In the genomic region with DNA sequence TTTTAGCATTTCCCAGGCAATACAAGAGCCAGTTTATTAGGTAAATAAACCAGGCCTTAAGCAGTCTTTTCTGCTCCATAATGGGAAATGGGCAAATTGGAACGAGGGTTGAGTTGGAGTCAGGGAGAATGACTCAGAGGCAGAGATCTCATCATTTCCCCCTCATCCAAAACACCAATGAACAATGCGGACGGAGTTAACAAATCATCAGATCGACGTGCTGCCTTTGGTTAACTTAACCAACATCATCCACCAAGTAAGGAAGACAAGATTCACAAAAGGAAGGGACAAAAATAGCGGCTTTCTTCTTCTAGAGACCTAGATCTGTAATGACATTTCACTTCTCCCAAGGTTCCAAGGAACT, we compare ENCODE assay signal across 17 cellular contexts.
"Had no signal": no experiment of that assay in that cellular context is flagged by ENCODE, and none has a peak within 500 bp of the region (broad histone marks: within the 10 kb centered on the region; RNA-seq: fewer than 3 reads in every experiment).

No MANE protein-coding gene starts in this region.

- H3K9ac ChIP-seq: parathyroid adenoma had no signal

- H3K27me3 ChIP-seq: breast epithelium, thyroid gland, uterus had no signal

- ATAC-seq: esophagus mucosa; left colon; lower lobe of right lung; stimulated activated effector memory CD8-positive, alpha-beta T cell treated with anti-CD3 and anti-CD28 coated beads, Interleukin-12 subunit alpha, Interleukin-12 subunit beta, amount 100 ng/mL, for 72 hours had no signal

- H2AFZ ChIP-seq: parathyroid adenoma had no signal

- DNase-seq: activated B cell treated with CpG ODN at 0.5 μM for 24 hours; activated CD4-positive, alpha-beta T cell treated with anti-CD3 and anti-CD28 coated beads, Interleukin-2, amount 10 ng/mL, durations not matched to agents 7 days and 5 days; activated CD8-positive, alpha-beta memory T cell treated with anti-CD3 and anti-CD28 coated beads for 24 hours; activated gamma-delta T cell treated with Interleukin-2 at 50 U/mL for 16 hours; amniotic stem cell; left colon; lower lobe of right lung; nephron progenitor cell; T-helper 2 cell; thyroid gland; uterus had no signal

- H3K27ac ChIP-seq: breast epithelium, lower lobe of right lung, parathyroid adenoma, thyroid gland, uterus had no signal

- H3K79me2 ChIP-seq: parathyroid adenoma had no signal

- H3K9me3 ChIP-seq: thyroid gland, uterus had no signal

- FAIRE-seq: endometrium, TTC549 had no signal

- H3K4me3 ChIP-seq: breast epithelium, lower lobe of right lung, thyroid gland, uterus had no signal

- H3K4me1 ChIP-seq: breast epithelium, lower lobe of right lung, parathyroid adenoma, thyroid gland, uterus had no signal

- H3K36me3 ChIP-seq: breast epithelium, lower lobe of right lung, thyroid gland, uterus had no signal
